Comparison of ENCODE assay signal across 1 cellular context in the genomic region with DNA sequence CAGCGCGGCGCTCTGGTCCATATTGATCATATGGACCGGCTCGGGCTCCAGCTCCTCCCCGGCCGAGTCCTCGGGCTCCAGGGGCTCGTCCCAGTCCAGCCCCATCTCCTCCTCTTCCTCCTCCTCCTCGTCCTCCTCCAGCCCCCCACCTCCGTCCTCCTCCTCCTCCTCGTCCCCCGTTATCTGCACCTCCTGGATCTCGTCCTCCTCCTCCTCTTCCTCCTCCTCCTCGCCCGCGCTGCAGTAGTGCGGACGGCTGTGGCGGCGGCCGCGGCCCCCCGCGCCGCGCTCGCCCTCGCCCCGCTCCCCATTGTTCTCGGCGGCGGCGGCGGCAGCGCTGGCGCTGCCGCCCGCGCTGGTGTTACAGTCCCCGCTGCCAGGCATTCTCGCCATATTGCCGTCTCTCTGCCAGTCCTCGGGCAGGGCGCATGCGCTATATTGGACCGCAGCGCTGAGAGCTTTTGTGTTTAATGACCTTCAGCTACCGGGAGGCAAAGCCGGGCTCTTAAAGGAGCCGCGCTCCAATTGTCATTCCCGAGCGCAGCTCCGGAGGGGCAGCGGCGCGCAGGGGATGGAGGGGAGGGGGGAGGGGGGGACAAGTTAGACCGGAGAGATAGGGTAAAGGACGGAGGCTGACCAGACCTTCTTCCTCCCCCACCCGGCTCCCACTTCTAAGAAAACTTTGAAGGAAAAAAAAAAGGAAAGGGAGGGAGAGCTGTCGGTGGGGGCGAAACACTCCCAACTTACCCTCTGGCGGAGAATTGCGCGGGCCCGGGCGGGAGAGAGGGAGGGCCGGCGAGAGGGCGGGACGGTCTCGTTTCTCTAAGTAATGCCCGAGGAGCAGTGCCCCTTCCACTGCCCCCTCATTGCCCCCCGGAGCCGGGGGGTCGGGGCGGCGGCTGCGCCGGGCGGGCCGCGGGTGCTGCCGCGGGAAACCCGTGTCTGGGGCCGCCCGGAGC.
TF ChIP-seq lines count a peak whose summit lies in the region.

A gene (minus strand): TSS at position 410 of the 959 bp plus-strand sequence. CDS start 17 bp downstream, at position 393.

TF ChIP-seq in HEK293, 187 proteins besides CTCF, POLR2A, EP300 and RAD21 (continued from another document and continues in another):
- no peak for TF ChIP-seq ZNF341 (tag by site-specific recombination; IDR thresholded peaks at IDR 0.05; ENCODE audit: low read depth)
- peak; percentile 97 for TF ChIP-seq EGR2 (tag by site-specific recombination; IDR thresholded peaks at IDR 0.05; ENCODE audit: low read depth)
- TF ChIP-seq ZNF394 (tag by site-specific recombination; IDR thresholded peaks at IDR 0.05; ENCODE audit: borderline replicate concordance) = no peak
- no peak for TF ChIP-seq ZNF114 (tag by site-specific recombination; IDR thresholded peaks at IDR 0.05)
- no peak for TF ChIP-seq ZSCAN23 (tag by site-specific recombination; IDR thresholded peaks at IDR 0.05)
- TF ChIP-seq SCRT2 (tag by site-specific recombination; IDR thresholded peaks at IDR 0.05) = no peak
- TF ChIP-seq ZNF24 (tag by site-specific recombination; IDR thresholded peaks at IDR 0.05) = no peak
- TF ChIP-seq, protein P1, sequence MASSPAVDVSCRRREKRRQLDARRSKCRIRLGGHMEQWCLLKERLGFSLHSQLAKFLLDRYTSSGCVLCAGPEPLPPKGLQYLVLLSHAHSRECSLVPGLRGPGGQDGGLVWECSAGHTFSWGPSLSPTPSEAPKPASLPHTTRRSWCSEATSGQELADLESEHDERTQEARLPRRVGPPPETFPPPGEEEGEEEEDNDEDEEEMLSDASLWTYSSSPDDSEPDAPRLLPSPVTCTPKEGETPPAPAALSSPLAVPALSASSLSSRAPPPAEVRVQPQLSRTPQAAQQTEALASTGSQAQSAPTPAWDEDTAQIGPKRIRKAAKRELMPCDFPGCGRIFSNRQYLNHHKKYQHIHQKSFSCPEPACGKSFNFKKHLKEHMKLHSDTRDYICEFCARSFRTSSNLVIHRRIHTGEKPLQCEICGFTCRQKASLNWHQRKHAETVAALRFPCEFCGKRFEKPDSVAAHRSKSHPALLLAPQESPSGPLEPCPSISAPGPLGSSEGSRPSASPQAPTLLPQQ (tag by site-specific recombination; IDR thresholded peaks at IDR 0.05) = peak; percentile 33; the same call in 1 of the 2 replicates
- no peak for TF ChIP-seq ZNF221 (tag by site-specific recombination; IDR thresholded peaks at IDR 0.05; ENCODE audit: borderline replicate concordance)
- TF ChIP-seq, protein P2, sequence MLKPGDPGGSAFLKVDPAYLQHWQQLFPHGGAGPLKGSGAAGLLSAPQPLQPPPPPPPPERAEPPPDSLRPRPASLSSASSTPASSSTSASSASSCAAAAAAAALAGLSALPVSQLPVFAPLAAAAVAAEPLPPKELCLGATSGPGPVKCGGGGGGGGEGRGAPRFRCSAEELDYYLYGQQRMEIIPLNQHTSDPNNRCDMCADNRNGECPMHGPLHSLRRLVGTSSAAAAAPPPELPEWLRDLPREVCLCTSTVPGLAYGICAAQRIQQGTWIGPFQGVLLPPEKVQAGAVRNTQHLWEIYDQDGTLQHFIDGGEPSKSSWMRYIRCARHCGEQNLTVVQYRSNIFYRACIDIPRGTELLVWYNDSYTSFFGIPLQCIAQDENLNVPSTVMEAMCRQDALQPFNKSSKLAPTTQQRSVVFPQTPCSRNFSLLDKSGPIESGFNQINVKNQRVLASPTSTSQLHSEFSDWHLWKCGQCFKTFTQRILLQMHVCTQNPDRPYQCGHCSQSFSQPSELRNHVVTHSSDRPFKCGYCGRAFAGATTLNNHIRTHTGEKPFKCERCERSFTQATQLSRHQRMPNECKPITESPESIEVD (tag by site-specific recombination; IDR thresholded peaks at IDR 0.05) = no peak
- TF ChIP-seq ZNF548 (tag by site-specific recombination; IDR thresholded peaks at IDR 0.05) = no peak
- TF ChIP-seq ZNF274 (IDR thresholded peaks at IDR 0.05; ENCODE audit: low read length) = no peak
- no peak for TF ChIP-seq ZNF274 (tag by site-specific recombination; IDR thresholded peaks at IDR 0.05; ENCODE audit: borderline replicate concordance)
- no peak for TF ChIP-seq ZFP37 (tag by site-specific recombination; IDR thresholded peaks at IDR 0.05)
- TF ChIP-seq ZNF169 (tag by site-specific recombination; IDR thresholded peaks at IDR 0.05) = no peak
- TF ChIP-seq ZNF610 (tag by site-specific recombination; IDR thresholded peaks at IDR 0.05; ENCODE audit: borderline replicate concordance) = no peak
- TF ChIP-seq ZNF747 (tag by site-specific recombination; IDR thresholded peaks at IDR 0.05) = no peak
- TF ChIP-seq, protein P3, sequence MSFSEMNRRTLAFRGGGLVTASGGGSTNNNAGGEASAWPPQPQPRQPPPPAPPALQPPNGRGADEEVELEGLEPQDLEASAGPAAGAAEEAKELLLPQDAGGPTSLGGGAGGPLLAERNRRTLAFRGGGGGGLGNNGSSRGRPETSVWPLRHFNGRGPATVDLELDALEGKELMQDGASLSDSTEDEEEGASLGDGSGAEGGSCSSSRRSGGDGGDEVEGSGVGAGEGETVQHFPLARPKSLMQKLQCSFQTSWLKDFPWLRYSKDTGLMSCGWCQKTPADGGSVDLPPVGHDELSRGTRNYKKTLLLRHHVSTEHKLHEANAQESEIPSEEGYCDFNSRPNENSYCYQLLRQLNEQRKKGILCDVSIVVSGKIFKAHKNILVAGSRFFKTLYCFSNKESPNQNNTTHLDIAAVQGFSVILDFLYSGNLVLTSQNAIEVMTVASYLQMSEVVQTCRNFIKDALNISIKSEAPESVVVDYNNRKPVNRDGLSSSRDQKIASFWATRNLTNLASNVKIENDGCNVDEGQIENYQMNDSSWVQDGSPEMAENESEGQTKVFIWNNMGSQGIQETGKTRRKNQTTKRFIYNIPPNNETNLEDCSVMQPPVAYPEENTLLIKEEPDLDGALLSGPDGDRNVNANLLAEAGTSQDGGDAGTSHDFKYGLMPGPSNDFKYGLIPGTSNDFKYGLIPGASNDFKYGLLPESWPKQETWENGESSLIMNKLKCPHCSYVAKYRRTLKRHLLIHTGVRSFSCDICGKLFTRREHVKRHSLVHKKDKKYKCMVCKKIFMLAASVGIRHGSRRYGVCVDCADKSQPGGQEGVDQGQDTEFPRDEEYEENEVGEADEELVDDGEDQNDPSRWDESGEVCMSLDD (tag by site-specific recombination; IDR thresholded peaks at IDR 0.05) = no peak
- peak; percentile 98 for TF ChIP-seq ZFHX2 (tag by site-specific recombination; conservative IDR thresholded peaks at IDR 0.05)
- TF ChIP-seq BCL11A (tag by site-specific recombination; IDR thresholded peaks at IDR 0.05; ENCODE audit: low read depth) = no peak
- TF ChIP-seq, protein P4, sequence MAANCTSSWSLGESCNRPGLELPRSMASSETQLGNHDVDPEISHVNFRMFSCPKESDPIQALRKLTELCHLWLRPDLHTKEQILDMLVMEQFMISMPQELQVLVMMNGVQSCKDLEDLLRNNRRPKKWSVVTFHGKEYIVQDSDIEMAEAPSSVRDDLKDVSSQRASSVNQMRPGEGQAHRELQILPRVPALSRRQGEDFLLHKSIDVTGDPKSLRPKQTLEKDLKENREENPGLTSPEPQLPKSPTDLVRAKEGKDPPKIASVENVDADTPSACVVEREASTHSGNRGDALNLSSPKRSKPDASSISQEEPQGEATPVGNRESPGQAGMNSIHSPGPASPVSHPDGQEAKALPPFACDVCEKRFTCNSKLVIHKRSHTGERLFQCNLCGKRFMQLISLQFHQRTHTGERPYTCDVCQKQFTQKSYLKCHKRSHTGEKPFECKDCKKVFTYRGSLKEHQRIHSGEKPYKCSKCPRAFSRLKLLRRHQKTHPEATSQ (tag by site-specific recombination; IDR thresholded peaks at IDR 0.05) = no peak
- TF ChIP-seq SCRT1 (tag by site-specific recombination; IDR thresholded peaks at IDR 0.05; ENCODE audit: borderline replicate concordance) = no peak
- TF ChIP-seq ZNF560 (tag by site-specific recombination; IDR thresholded peaks at IDR 0.05; ENCODE audit: borderline replicate concordance) = no peak
- TF ChIP-seq, protein P5, sequence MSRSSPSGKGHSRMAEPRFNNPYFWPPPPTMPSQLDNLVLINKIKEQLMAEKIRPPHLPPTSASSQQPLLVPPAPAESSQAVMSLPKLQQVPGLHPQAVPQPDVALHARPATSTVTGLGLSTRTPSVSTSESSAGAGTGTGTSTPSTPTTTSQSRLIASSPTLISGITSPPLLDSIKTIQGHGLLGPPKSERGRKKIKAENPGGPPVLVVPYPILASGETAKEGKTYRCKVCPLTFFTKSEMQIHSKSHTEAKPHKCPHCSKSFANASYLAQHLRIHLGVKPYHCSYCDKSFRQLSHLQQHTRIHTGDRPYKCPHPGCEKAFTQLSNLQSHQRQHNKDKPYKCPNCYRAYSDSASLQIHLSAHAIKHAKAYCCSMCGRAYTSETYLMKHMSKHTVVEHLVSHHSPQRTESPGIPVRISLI (tag by site-specific recombination; IDR thresholded peaks at IDR 0.05) = no peak
- TF ChIP-seq, protein P6, sequence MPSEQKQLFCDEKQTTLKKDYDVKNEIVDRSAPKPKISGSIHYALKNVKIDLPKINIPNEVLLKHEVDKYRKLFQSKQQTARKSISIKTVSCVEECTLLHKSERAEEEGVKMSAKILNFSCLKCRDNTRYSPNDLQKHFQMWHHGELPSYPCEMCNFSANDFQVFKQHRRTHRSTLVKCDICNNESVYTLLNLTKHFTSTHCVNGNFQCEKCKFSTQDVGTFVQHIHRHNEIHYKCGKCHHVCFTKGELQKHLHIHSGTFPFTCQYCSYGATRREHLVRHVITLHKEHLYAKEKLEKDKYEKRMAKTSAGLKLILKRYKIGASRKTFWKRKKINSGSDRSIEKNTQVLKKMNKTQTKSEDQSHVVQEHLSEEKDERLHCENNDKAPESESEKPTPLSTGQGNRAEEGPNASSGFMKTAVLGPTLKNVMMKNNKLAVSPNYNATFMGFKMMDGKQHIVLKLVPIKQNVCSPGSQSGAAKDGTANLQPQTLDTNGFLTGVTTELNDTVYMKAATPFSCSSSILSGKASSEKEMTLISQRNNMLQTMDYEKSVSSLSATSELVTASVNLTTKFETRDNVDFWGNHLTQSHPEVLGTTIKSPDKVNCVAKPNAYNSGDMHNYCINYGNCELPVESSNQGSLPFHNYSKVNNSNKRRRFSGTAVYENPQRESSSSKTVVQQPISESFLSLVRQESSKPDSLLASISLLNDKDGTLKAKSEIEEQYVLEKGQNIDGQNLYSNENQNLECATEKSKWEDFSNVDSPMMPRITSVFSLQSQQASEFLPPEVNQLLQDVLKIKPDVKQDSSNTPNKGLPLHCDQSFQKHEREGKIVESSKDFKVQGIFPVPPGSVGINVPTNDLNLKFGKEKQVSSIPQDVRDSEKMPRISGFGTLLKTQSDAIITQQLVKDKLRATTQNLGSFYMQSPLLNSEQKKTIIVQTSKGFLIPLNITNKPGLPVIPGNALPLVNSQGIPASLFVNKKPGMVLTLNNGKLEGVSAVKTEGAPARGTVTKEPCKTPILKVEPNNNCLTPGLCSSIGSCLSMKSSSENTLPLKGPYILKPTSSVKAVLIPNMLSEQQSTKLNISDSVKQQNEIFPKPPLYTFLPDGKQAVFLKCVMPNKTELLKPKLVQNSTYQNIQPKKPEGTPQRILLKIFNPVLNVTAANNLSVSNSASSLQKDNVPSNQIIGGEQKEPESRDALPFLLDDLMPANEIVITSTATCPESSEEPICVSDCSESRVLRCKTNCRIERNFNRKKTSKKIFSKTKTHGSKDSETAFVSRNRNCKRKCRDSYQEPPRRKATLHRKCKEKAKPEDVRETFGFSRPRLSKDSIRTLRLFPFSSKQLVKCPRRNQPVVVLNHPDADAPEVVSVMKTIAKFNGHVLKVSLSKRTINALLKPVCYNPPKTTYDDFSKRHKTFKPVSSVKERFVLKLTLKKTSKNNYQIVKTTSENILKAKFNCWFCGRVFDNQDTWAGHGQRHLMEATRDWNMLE (tag by site-specific recombination; conservative IDR thresholded peaks at IDR 0.05; ENCODE audit: low read depth) = no peak
- no peak for TF ChIP-seq ZNF791 (tag by site-specific recombination; IDR thresholded peaks at IDR 0.05)
- no peak for TF ChIP-seq ZNF514 (tag by site-specific recombination; IDR thresholded peaks at IDR 0.05)
- no peak for TF ChIP-seq ZNF558 (tag by site-specific recombination; IDR thresholded peaks at IDR 0.05)
- TF ChIP-seq ZFP41 (tag by site-specific recombination; IDR thresholded peaks at IDR 0.05; ENCODE audit: borderline replicate concordance) = no peak
- no peak for TF ChIP-seq ZNF202 (tag by site-specific recombination; IDR thresholded peaks at IDR 0.05; ENCODE audit: borderline replicate concordance)
- no peak for TF ChIP-seq ZNF654 (tag by site-specific recombination; IDR thresholded peaks at IDR 0.05; ENCODE audit: low read depth)
- no peak for TF ChIP-seq ZBTB48 (tag by site-specific recombination; IDR thresholded peaks at IDR 0.05)
- TF ChIP-seq, protein P7, sequence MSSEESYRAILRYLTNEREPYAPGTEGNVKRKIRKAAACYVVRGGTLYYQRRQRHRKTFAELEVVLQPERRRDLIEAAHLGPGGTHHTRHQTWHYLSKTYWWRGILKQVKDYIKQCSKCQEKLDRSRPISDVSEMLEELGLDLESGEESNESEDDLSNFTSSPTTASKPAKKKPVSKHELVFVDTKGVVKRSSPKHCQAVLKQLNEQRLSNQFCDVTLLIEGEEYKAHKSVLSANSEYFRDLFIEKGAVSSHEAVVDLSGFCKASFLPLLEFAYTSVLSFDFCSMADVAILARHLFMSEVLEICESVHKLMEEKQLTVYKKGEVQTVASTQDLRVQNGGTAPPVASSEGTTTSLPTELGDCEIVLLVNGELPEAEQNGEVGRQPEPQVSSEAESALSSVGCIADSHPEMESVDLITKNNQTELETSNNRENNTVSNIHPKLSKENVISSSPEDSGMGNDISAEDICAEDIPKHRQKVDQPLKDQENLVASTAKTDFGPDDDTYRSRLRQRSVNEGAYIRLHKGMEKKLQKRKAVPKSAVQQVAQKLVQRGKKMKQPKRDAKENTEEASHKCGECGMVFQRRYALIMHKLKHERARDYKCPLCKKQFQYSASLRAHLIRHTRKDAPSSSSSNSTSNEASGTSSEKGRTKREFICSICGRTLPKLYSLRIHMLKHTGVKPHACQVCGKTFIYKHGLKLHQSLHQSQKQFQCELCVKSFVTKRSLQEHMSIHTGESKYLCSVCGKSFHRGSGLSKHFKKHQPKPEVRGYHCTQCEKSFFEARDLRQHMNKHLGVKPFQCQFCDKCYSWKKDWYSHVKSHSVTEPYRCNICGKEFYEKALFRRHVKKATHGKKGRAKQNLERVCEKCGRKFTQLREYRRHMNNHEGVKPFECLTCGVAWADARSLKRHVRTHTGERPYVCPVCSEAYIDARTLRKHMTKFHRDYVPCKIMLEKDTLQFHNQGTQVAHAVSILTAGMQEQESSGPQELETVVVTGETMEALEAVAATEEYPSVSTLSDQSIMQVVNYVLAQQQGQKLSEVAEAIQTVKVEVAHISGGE (tag by site-specific recombination; conservative IDR thresholded peaks at IDR 0.05; ENCODE audit: low read depth) = peak; percentile 25; the same call in 1 of the 2 replicates
- TF ChIP-seq ZNF555 (tag by site-specific recombination; conservative IDR thresholded peaks at IDR 0.05) = no peak
- no peak for TF ChIP-seq SP7 (tag by site-specific recombination; IDR thresholded peaks at IDR 0.05)
- TF ChIP-seq ZNF366 (tag by site-specific recombination; conservative IDR thresholded peaks at IDR 0.05) = no peak
- no peak for TF ChIP-seq WT1 (tag by site-specific recombination; IDR thresholded peaks at IDR 0.05)
- TF ChIP-seq ZIC2 (tag by site-specific recombination; IDR thresholded peaks at IDR 0.05) = no peak
- TF ChIP-seq TCF7L2 (IDR thresholded peaks at IDR 0.05; ENCODE audit: borderline replicate concordance, low read depth, low read length) = no peak
- TF ChIP-seq MZF1 (tag by site-specific recombination; IDR thresholded peaks at IDR 0.05; ENCODE audit: borderline replicate concordance) = no peak
- TF ChIP-seq ZXDB (tag by site-specific recombination; IDR thresholded peaks at IDR 0.05) = no peak
- no peak for TF ChIP-seq ZBTB17 (tag by site-specific recombination; IDR thresholded peaks at IDR 0.05)
- no peak for TF ChIP-seq ZNF658 (tag by site-specific recombination; IDR thresholded peaks at IDR 0.05)
